Comparison of ENCODE assay signal across 1 cellular context in genomic region chr20:41617931-41618806, GRCh38.
A peak's percentile ranks its signal among the peaks of the same experiment; 100 is the strongest.
TF ChIP-seq lines count a peak whose summit lies in the region.

Gene CHD6, minus strand, starts transcription at chr20:41618377. Its CDS starts 67,040 bp downstream, at chr20:41551337.

TF ChIP-seq in HepG2, 621 proteins besides CTCF, POLR2A, EP300 and RAD21 (continued from another document):
- no peak for TF ChIP-seq CHD4 (IDR thresholded peaks at IDR 0.05; ENCODE audit: borderline replicate concordance, low read length)
- peak; percentile 96; the same call in 1 of the 2 replicates for TF ChIP-seq PBX3 (CRISPR knock-in tag; IDR thresholded peaks at IDR 0.05; ENCODE audit: borderline replicate concordance)
- no peak; the same call in 1 of the 2 replicates for TF ChIP-seq NCOA2 (CRISPR knock-in tag; IDR thresholded peaks at IDR 0.05)
- TF ChIP-seq PHF5A (CRISPR knock-in tag; IDR thresholded peaks at IDR 0.05; ENCODE audit: low read depth, unreplicated experiment) = no peak
- no peak; the same call in 1 of the 2 replicates for TF ChIP-seq MED1 (CRISPR knock-in tag; IDR thresholded peaks at IDR 0.05)
- no peak for TF ChIP-seq ZFP91 (CRISPR knock-in tag; IDR thresholded peaks at IDR 0.05; ENCODE audit: borderline replicate concordance)
- TF ChIP-seq DR1 (CRISPR knock-in tag; IDR thresholded peaks at IDR 0.05) = no peak
- TF ChIP-seq ZNF383 (CRISPR knock-in tag; IDR thresholded peaks at IDR 0.05; ENCODE audit: borderline replicate concordance) = no peak
- no peak for TF ChIP-seq SMYD3 (CRISPR knock-in tag; IDR thresholded peaks at IDR 0.05)
- TF ChIP-seq GMEB1 (CRISPR knock-in tag; IDR thresholded peaks at IDR 0.05; ENCODE audit: borderline replicate concordance) = peak; percentile 57; the same call in 1 of the 2 replicates
- TF ChIP-seq SUZ12 (IDR thresholded peaks at IDR 0.05; ENCODE audit: low read depth, low read length) = no peak
- no peak for TF ChIP-seq ZFP37 (CRISPR knock-in tag; IDR thresholded peaks at IDR 0.05; ENCODE audit: borderline replicate concordance)
- TF ChIP-seq CEBPG (CRISPR knock-in tag; IDR thresholded peaks at IDR 0.05) = peak; percentile 41
- no peak for TF ChIP-seq AKAP8 (CRISPR knock-in tag; IDR thresholded peaks at IDR 0.05)
- no peak; the same call in 1 of the 2 replicates for TF ChIP-seq RFXAP (CRISPR knock-in tag; IDR thresholded peaks at IDR 0.05; ENCODE audit: borderline replicate concordance)
- no peak for TF ChIP-seq AFF4 (CRISPR knock-in tag; IDR thresholded peaks at IDR 0.05)
